In genomic region chr19:2095338-2095938, GRCh38 we compare ENCODE assay signal across 8 cellular contexts. TPM values are rescaled to one million over a fixed set of nuclear protein-coding genes. Genes with fewer than 3 reads are reported as not detected.
DNase-seq lines count a peak whose midpoint lies in the region; ATAC-seq and TF ChIP-seq lines count a peak whose summit lies in the region.

No MANE protein-coding gene starts in this region.

- peak overlapping the region; percentile 88 for H3K27ac ChIP-seq in GM23248
- H3K27ac ChIP-seq in VCaP: peak overlapping the region; percentile 85
- H3K27ac ChIP-seq in foreskin keratinocyte: peak overlapping the region; percentile 81
- H3K27ac ChIP-seq in skeletal muscle tissue (ENCODE audit: low read depth, low read length): peak overlapping the region; percentile 88

- peaks cover 31% of the 10 kb centered on the region for H3F3A ChIP-seq in GM23248 (ENCODE audit: insufficient read depth)

- H3K9me2 ChIP-seq in GM23248 (ENCODE audit: insufficient read depth): no peaks in the 10 kb centered on the region

- WGBS in GM23248 (ENCODE audit: low coverage in 1 of 2, low lambda C conversion rate in 2 of 2, missing lambda C conversion rate in 2 of 2), 2 experiments: 13 to 14% methylated on average over 15 to 39 of the region's 39 CpGs

- ATAC-seq in foreskin keratinocyte (no peak), HG02970 (IDR thresholded peaks at IDR 0.05; ENCODE audit: low FRiP score, unreplicated experiment) (no peak)

- H3K4me3 ChIP-seq in GM23248 (peak overlapping the region; percentile 90), skeletal muscle tissue (ENCODE audit: low read length in 3 of 3) (peak overlapping the region; percentile 72 to 81 (median 77))

- no peaks in the 10 kb centered on the region for H4K20me1 ChIP-seq in GM23248 (ENCODE audit: insufficient read depth)

- in situ Hi-C loops in GM23248 (cut with MboI): no loop called here

- H3K36me3 ChIP-seq in GM23248 (ENCODE audit: low read depth) (no peaks in the 10 kb centered on the region; the same call in 1 of the 2 replicates), skeletal muscle tissue (ENCODE audit: control insufficient read depth in 3 of 3, insufficient read depth in 3 of 3, low read length in 3 of 3) (peaks cover 9 to 10% (median 10%) of the 10 kb centered on the region in 3 donors)

- H3K9me3 ChIP-seq in GM23248 (ENCODE audit: low read depth) (no peaks in the 10 kb centered on the region), skeletal muscle tissue (ENCODE audit: control insufficient read depth in 3 of 3, low read length in 3 of 3) (no peaks in the 10 kb centered on the region)

- no peak for TF ChIP-seq CTCF in VCaP (conservative IDR thresholded peaks at IDR 0.05)
- no peak for TF ChIP-seq CTCF in foreskin keratinocyte (conservative IDR thresholded peaks at IDR 0.05)

- peaks cover 45% of the 10 kb centered on the region for H3K79me2 ChIP-seq in GM23248 (ENCODE audit: insufficient read depth)

- H3K4me2 ChIP-seq in GM23248 (ENCODE audit: unreplicated experiment): peak overlapping the region; percentile 96

- H3K9ac ChIP-seq in GM23248 (peak overlapping the region; percentile 88), skeletal muscle tissue (ENCODE audit: low read depth in 1 of 3, low read length in 3 of 3) (peak overlapping the region; percentile 70 to 82 (median 80))

- H3K27me3 ChIP-seq in GM23248 (replicated peaks; ENCODE audit: insufficient read depth) (no peaks in the 10 kb centered on the region), foreskin keratinocyte (no peaks in the 10 kb centered on the region), skeletal muscle tissue (ENCODE audit: control insufficient read depth in 3 of 3, insufficient read depth in 3 of 3, low read length in 3 of 3) (no peaks in the 10 kb centered on the region)

- peaks cover 18% of the 10 kb centered on the region for H3K4me1 ChIP-seq in GM23248 (ENCODE audit: insufficient read depth)
- H3K4me1 ChIP-seq in foreskin keratinocyte: peaks cover 9% of the 10 kb centered on the region
- peaks cover 21 to 43% (median 30%) of the 10 kb centered on the region in 3 donors for H3K4me1 ChIP-seq in skeletal muscle tissue (ENCODE audit: control insufficient read depth in 3 of 3, insufficient read depth in 3 of 3, low read length in 3 of 3)

- DNase-seq in GM23248 (peak; percentile 27), foreskin keratinocyte (no peak), SK-N-DZ (ENCODE audit: low spot score) (no peak), DMS 273 treated with DMSO at 0.1 percent for 48 hours (lab: John Stamatoyannopoulos, UW) (no peak), middle frontal gyrus (ENCODE audit: extremely low spot score, low spot score) (no peak)

- peak overlapping the region; percentile 69 for H2AFZ ChIP-seq in GM23248

RNA-seq across cellular contexts. Expression of gene MOB3A, which starts 0.7 kb away (rescaled TPM):
- 38.7 and 53.1 TPM in 2 replicates for total RNA-seq in GM23248 (2014; rRNA removed; shearing (Covaris generic))
- 53.7 and 57.0 TPM in 2 replicates for polyA plus RNA-seq in GM23248 (2016; fragmentation: Nextera tagmentation; extraction: Ambion mirVana)
- total RNA-seq in foreskin keratinocyte: 30.1 and 32.9 TPM in 2 replicates
- polyA plus RNA-seq in foreskin keratinocyte: 36.0 and 37.8 TPM in 2 replicates
- 12.0 TPM for total RNA-seq in skeletal muscle tissue
- 7.2 and 8.4 TPM in 2 replicates for polyA plus RNA-seq in SK-N-DZ (2014; cell fraction: cytosol; rRNA removed)
- 3.4 and 4.2 TPM in 2 replicates for polyA plus RNA-seq in SK-N-DZ (2014; cell fraction: nucleus; rRNA removed)

RNA-seq across cellular contexts. Expression of gene IZUMO4, which starts 1.3 kb away (rescaled TPM):
- 1.6 and 2.3 TPM in 2 replicates for total RNA-seq in GM23248 (2014; rRNA removed; shearing (Covaris generic))
- polyA plus RNA-seq in GM23248 (2016; fragmentation: Nextera tagmentation; extraction: Ambion mirVana) (0.89 and 1.5 TPM in 2 replicates), foreskin keratinocyte (3.8 and 4.4 TPM in 2 replicates)
- total RNA-seq in foreskin keratinocyte (2.0 and 3.1 TPM in 2 replicates), skeletal muscle tissue (2.1 TPM)
- polyA plus RNA-seq in SK-N-DZ (2014; cell fraction: cytosol; rRNA removed): 0.27 and 1.7 TPM in 2 replicates
- 6.8 and 9.5 TPM in 2 replicates for polyA plus RNA-seq in SK-N-DZ (2014; cell fraction: nucleus; rRNA removed)

RNA-seq across cellular contexts. Expression of gene MKNK2, which starts 44.4 kb away (rescaled TPM):
- total RNA-seq in GM23248 (2014; rRNA removed; shearing (Covaris generic)): 78.6 and 83.2 TPM in 2 replicates
- 28.9 and 37.6 TPM in 2 replicates for polyA plus RNA-seq in GM23248 (2016; fragmentation: Nextera tagmentation; extraction: Ambion mirVana)
- 65.6 and 69.4 TPM in 2 replicates for total RNA-seq in foreskin keratinocyte
- polyA plus RNA-seq in foreskin keratinocyte: 45.3 and 58.3 TPM in 2 replicates
- 32.4 TPM for total RNA-seq in skeletal muscle tissue
- 43.2 and 44.6 TPM in 2 replicates for polyA plus RNA-seq in SK-N-DZ (2014; cell fraction: cytosol; rRNA removed)
- polyA plus RNA-seq in SK-N-DZ (2014; cell fraction: nucleus; rRNA removed): 59.1 and 76.4 TPM in 2 replicates

RNA-seq across cellular contexts. Expression of gene AP3D1, which starts 55.9 kb away (rescaled TPM):
- total RNA-seq in GM23248 (2014; rRNA removed; shearing (Covaris generic)): 95.4 and 97.6 TPM in 2 replicates
- 65.2 and 79.0 TPM in 2 replicates for polyA plus RNA-seq in GM23248 (2016; fragmentation: Nextera tagmentation; extraction: Ambion mirVana)
- total RNA-seq in foreskin keratinocyte: 123 and 138 TPM in 2 replicates
- 78.5 and 81.7 TPM in 2 replicates for polyA plus RNA-seq in foreskin keratinocyte
- total RNA-seq in skeletal muscle tissue: 33.4 TPM
- polyA plus RNA-seq in SK-N-DZ (2014; cell fraction: cytosol; rRNA removed): 50.3 and 54.1 TPM in 2 replicates
- 93.0 and 103 TPM in 2 replicates for polyA plus RNA-seq in SK-N-DZ (2014; cell fraction: nucleus; rRNA removed)
